In genomic region chr11:108498816-108499408, GRCh38 we compare ENCODE assay signal across 8 cellular contexts. TPM values are rescaled to one million over a fixed set of nuclear protein-coding genes. Genes with fewer than 3 reads are reported as not detected.
DNase-seq lines count a peak whose midpoint lies in the region; ATAC-seq and TF ChIP-seq lines count a peak whose summit lies in the region.

No MANE protein-coding gene starts in this region.

- H3K27me3 ChIP-seq in BLaER1, result peaks cover 35% of the 10 kb centered on the region
- H3K27me3 ChIP-seq in OCI-LY1 (ENCODE audit: insufficient read depth, low read length), result peaks cover 9% of the 10 kb centered on the region; the same call in 1 of the 2 replicates
- H3K27me3 ChIP-seq in neural cell (ENCODE audit: insufficient read depth, low read depth, low read length), result peaks cover 19% of the 10 kb centered on the region

- H3K27ac Mint-ChIP-seq in endothelial cell (ENCODE audit: unreplicated experiment), result no peak overlapping the region

- H4K20me1 ChIP-seq in BLaER1 (no peaks in the 10 kb centered on the region), OCI-LY1 (ENCODE audit: insufficient read depth, low read length) (no peaks in the 10 kb centered on the region), neural cell (ENCODE audit: insufficient read depth) (no peaks in the 10 kb centered on the region)

- H3K9me2 ChIP-seq in OCI-LY1 (ENCODE audit: low read depth, low read length) (no peaks in the 10 kb centered on the region), neural cell (ENCODE audit: insufficient read depth, low read length) (no peaks in the 10 kb centered on the region)

- H3F3A ChIP-seq in OCI-LY1 (ENCODE audit: insufficient read depth, low read length) (no peaks in the 10 kb centered on the region), neural cell (ENCODE audit: insufficient read depth, low read length, poor library complexity, severe bottlenecking) (no peaks in the 10 kb centered on the region)

- H2AFZ ChIP-seq in OCI-LY1 (ENCODE audit: low read length) (no peak overlapping the region), neural cell (ENCODE audit: low read depth, low read length) (no peak overlapping the region)

- peaks cover 8% of the 10 kb centered on the region for H3K27me3 Mint-ChIP-seq in endothelial cell (ENCODE audit: unreplicated experiment)

- H3K4me1 Mint-ChIP-seq in endothelial cell (ENCODE audit: unreplicated experiment), result peaks cover 10% of the 10 kb centered on the region

- peak overlapping the region; percentile 83 for H3K9ac ChIP-seq in BLaER1
- H3K9ac ChIP-seq in OCI-LY1 (ENCODE audit: low read length), result no peak overlapping the region
- H3K9ac ChIP-seq in neural cell (ENCODE audit: low read length), result no peak overlapping the region

- peak overlapping the region; percentile 84 for H3K27ac ChIP-seq in BLaER1
- H3K27ac ChIP-seq in OCI-LY1 (ENCODE audit: low read depth, low read length, poor library complexity, severe bottlenecking), result no peak overlapping the region
- no peak overlapping the region for H3K27ac ChIP-seq in neural cell (ENCODE audit: low read length)

- no peak for TF ChIP-seq RAD21 in neural cell (conservative IDR thresholded peaks at IDR 0.05)

- TF ChIP-seq CTCF in OCI-LY1 (IDR thresholded peaks at IDR 0.05; ENCODE audit: low read length) (no peak), endothelial cell (IDR thresholded peaks at IDR 0.05; ENCODE audit: unreplicated experiment) (no peak), neural cell (IDR thresholded peaks at IDR 0.05; ENCODE audit: poor library complexity, severe bottlenecking) (no peak)

- peaks cover 22% of the 10 kb centered on the region; the same call in 1 of the 2 replicates for H3K4me1 ChIP-seq in BLaER1
- H3K4me1 ChIP-seq in OCI-LY1 (ENCODE audit: insufficient read depth, low read length, severe bottlenecking), result peaks cover 11% of the 10 kb centered on the region

- DNase-seq in endothelial cell (ENCODE audit: low spot score), result no peak
- DNase-seq in germinal center (ENCODE audit: low spot score), result no peak
- no peak for DNase-seq in NCI-H526 (lab: John Stamatoyannopoulos, UW)
- DNase-seq in foreskin melanocyte, result no peak

- H3K36me3 Mint-ChIP-seq in endothelial cell (ENCODE audit: low read depth, unreplicated experiment), result no peaks in the 10 kb centered on the region

- H3K9me3 Mint-ChIP-seq in endothelial cell (ENCODE audit: unreplicated experiment), result no peaks in the 10 kb centered on the region

- H3K4me3 ChIP-seq in BLaER1 (peak overlapping the region; percentile 80), OCI-LY1 (ENCODE audit: low read depth, low read length, poor library complexity, severe bottlenecking) (peak overlapping the region; percentile 58), neural cell (ENCODE audit: low read length) (peak overlapping the region; percentile 67)

- H3K4me3 Mint-ChIP-seq in endothelial cell (ENCODE audit: unreplicated experiment), result peak overlapping the region; percentile 91

- ATAC-seq in GM18867 (IDR thresholded peaks at IDR 0.05; ENCODE audit: unreplicated experiment), result no peak

- no peak for TF ChIP-seq EP300 in neural cell (conservative IDR thresholded peaks at IDR 0.05; ENCODE audit: poor library complexity, severe bottlenecking)

- H3K36me3 ChIP-seq in BLaER1, result no peaks in the 10 kb centered on the region
- no peaks in the 10 kb centered on the region for H3K36me3 ChIP-seq in OCI-LY1 (ENCODE audit: insufficient read depth, low read length)
- H3K36me3 ChIP-seq in neural cell (ENCODE audit: insufficient read depth, low read length), result no peaks in the 10 kb centered on the region

- H3K79me2 ChIP-seq in OCI-LY1 (ENCODE audit: insufficient read depth, low read length) (no peaks in the 10 kb centered on the region), neural cell (replicated peaks; ENCODE audit: insufficient read depth, low read length) (no peaks in the 10 kb centered on the region)

- no peaks in the 10 kb centered on the region for H3K9me3 ChIP-seq in BLaER1
- H3K9me3 ChIP-seq in OCI-LY1 (ENCODE audit: low read length), result no peaks in the 10 kb centered on the region
- no peaks in the 10 kb centered on the region for H3K9me3 ChIP-seq in neural cell (ENCODE audit: low read length)

- H3K4me2 ChIP-seq in BLaER1 (peak overlapping the region; percentile 96), OCI-LY1 (ENCODE audit: low read length) (peak overlapping the region; percentile 71; the same call in 1 of the 2 replicates), neural cell (ENCODE audit: low read length) (no peak overlapping the region)

TF ChIP-seq in neural cell, 6 proteins besides CTCF, POLR2A, EP300 and RAD21:
- TF ChIP-seq EZH2 (IDR thresholded peaks at IDR 0.05; ENCODE audit: borderline replicate concordance, insufficient read depth, low read length, poor library complexity, severe bottlenecking), result no peak
TF ChIP-seq in neural cell: peak in this region for 0.

RNA-seq across cellular contexts. Expression of gene POGLUT3, which starts 0.7 kb away (rescaled TPM):
- 12.2 TPM for total RNA-seq in endothelial cell (ENCODE audit: unreplicated experiment)
- 0.10 and 0.31 TPM in 2 replicates for polyA plus RNA-seq in neural cell
- polyA minus RNA-seq in neural cell, result 0.24 and 0.46 TPM in 2 replicates

RNA-seq across cellular contexts. Expression of gene C11orf65, which starts 31.6 kb away (rescaled TPM):
- 0.69 TPM for total RNA-seq in endothelial cell (ENCODE audit: unreplicated experiment)
- polyA plus RNA-seq in neural cell, result 1.1 and 1.4 TPM in 2 replicates
- polyA minus RNA-seq in neural cell, result 2.5 and 3.2 TPM in 2 replicates
